8 cellular contexts compared by ENCODE assay signal in the genomic region with DNA sequence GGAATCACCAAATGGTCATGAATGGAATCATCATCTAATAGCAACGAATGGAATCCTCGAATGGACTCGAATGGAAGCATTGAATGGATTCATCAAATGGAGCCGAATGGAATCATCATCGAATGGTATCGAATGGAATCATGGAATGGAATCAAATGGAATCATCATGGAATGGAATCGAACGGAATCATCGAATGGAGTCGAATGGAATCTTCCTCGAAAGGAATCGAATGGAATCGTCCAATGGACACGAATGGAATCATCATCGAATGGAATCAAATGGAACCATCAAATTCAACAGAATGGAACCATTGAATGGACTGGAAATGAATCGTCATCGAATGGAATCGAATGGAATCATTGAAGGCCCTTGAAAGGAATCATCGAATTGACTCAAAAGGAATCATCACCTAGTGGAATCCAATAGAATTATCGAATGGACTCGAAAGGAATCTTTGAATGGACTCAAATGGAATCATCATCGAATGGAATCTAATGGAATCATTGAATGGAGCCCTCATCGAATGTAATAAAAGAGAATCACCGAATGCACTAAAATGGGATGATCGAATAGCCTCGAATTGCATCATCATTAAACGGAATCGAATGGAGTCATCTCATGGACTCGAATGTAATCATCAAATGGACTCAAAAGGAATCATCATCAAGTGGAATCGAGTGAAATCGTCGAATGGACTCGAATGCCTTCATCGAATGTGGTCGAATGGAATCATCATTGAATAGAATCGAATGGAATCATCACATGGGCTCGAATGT.
DNase-seq lines count a peak whose midpoint lies in the region; TF ChIP-seq lines count a peak whose summit lies in the region.
"Not testable (repeated sequence)": the region's sequence is repeated elsewhere in the genome, so short reads cannot be mapped to it uniquely, and the experiment has no call there.

No MANE protein-coding gene starts in this region.

- not testable (repeated sequence) for H3K27ac ChIP-seq in HL-60 (replicated peaks); SJSA1

- peak; percentile 18 for DNase-seq in AG10803 (ENCODE audit: low read depth)
- peak; percentile 80 to 92 for DNase-seq in HL-60 (ENCODE audit: low read depth in 1 of 2, low spot score in 1 of 2)
- peak; percentile 34 to 65 for DNase-seq in SJSA1 (ENCODE audit: low read depth in 1 of 2, low spot score in 2 of 2)
- DNase-seq in activated gamma-delta T cell treated with Interleukin-2 at 50 U/mL for 16 hours: peak; percentile 25
- peak; percentile 37 for DNase-seq in choroid plexus epithelial cell (ENCODE audit: low read depth)
- peak; percentile 42 for DNase-seq in glomerular visceral epithelial cell (ENCODE audit: extremely low spot score)
- DNase-seq in mesothelial cell of epicardium (ENCODE audit: low spot score in 2 of 2, unreplicated experiment in 2 of 2): peak; percentile 63 to 73
- DNase-seq in stimulated activated CD8-positive, alpha-beta memory T cell treated with anti-CD3 and anti-CD28 coated beads, Interleukin-4, amount 100 ng/mL, for 48 hours: peak; percentile 38

- H3K4me3 Mint-ChIP-seq in mesothelial cell of epicardium: not testable (repeated sequence)

- H3K36me3 ChIP-seq in SJSA1: not testable (repeated sequence)

- H3K4me3 ChIP-seq in AG10803 (ENCODE audit: low read length); HL-60 (replicated peaks; ENCODE audit: insufficient read depth, low read length); SJSA1; choroid plexus epithelial cell (ENCODE audit: low read depth, low read length): not testable (repeated sequence)

- H3K27me3 ChIP-seq in HL-60 (ENCODE audit: insufficient read depth, poor library complexity, severe bottlenecking); SJSA1 (replicated peaks): not testable (repeated sequence)

- H3K9me3 Mint-ChIP-seq in mesothelial cell of epicardium: peaks cover 11% of the 10 kb centered on the region

- not testable (repeated sequence) for H3K4me1 ChIP-seq in SJSA1 (replicated peaks)

- not testable (repeated sequence) for TF ChIP-seq CTCF in AG10803 (conservative IDR thresholded peaks at IDR 0.05; ENCODE audit: low read length); HL-60 (IDR thresholded peaks at IDR 0.05; ENCODE audit: insufficient read depth, low read length); choroid plexus epithelial cell (conservative IDR thresholded peaks at IDR 0.05; ENCODE audit: low read depth, low read length); mesothelial cell of epicardium (IDR thresholded peaks at IDR 0.05; ENCODE audit: unreplicated experiment)

- H3K4me1 Mint-ChIP-seq in mesothelial cell of epicardium: not testable (repeated sequence)

- not testable (repeated sequence) for H3K27me3 Mint-ChIP-seq in mesothelial cell of epicardium (ENCODE audit: low read depth)

- not testable (repeated sequence) for H3K36me3 Mint-ChIP-seq in mesothelial cell of epicardium

- not testable (repeated sequence) for H3K27ac Mint-ChIP-seq in mesothelial cell of epicardium

- H3K9me3 ChIP-seq in SJSA1 (replicated peaks): not testable (repeated sequence)

Comparison
In these comparisons a context has a peak if more than half of its experiments do, and no peak if none do; other contexts are left out.
1. DNase-seq: peak in every context shown above with its lines; median percentile 86 in HL-60; 68 in mesothelial cell of epicardium; 50 in SJSA1; 42 in glomerular visceral epithelial cell; 38 in stimulated activated CD8-positive, alpha-beta memory T cell treated with anti-CD3 and anti-CD28 coated beads, Interleukin-4, amount 100 ng/mL, for 48 hours; 37 in choroid plexus epithelial cell; 25 in activated gamma-delta T cell treated with Interleukin-2 at 50 U/mL for 16 hours; 18 in AG10803.